Comparison of ENCODE assay signal across 8 cellular contexts in genomic region chr4:155353923-155354540, GRCh38. TPM values are rescaled to one million over a fixed set of nuclear protein-coding genes. Genes with fewer than 3 reads are reported as not detected.
DNase-seq lines count a peak whose midpoint lies in the region; ATAC-seq and TF ChIP-seq lines count a peak whose summit lies in the region.

No MANE protein-coding gene starts in this region.

- no peaks in the 10 kb centered on the region for H3K9me3 ChIP-seq in BE2C
- H3K9me3 ChIP-seq in cardiac muscle cell (ENCODE audit: low read depth), result no peaks in the 10 kb centered on the region

- peaks cover 5% of the 10 kb centered on the region; the same call in 1 of the 2 replicates for H3K36me3 ChIP-seq in BE2C
- peaks cover 16% of the 10 kb centered on the region for H3K36me3 ChIP-seq in cardiac muscle cell

- peak overlapping the region; percentile 81 for H3K27ac Mint-ChIP-seq in activated T-cell treated with anti-CD3 and anti-CD28 coated beads, Interleukin-2, amount 50 U/mL, for 72 hours
- H3K27ac Mint-ChIP-seq in activated T-helper 2 cell treated with anti-CD3 and anti-CD28 coated beads, Interferon-gamma antibody, Interleukin-2, Interleukin-4, amounts not matched to agents 10 μg/mL and 5 μg/mL and 100 μg/mL, durations not matched to agents 14 hours and 24 hours and 36 hours, result no peak overlapping the region

- DNase-seq in BE2C (peak; percentile 85), NCI-H510A (lab: John Stamatoyannopoulos, UW) (peak; percentile 1), cardiac muscle cell (ENCODE audit: low read depth in 1 of 2, low spot score in 1 of 2) (peak; percentile 81 to 82), renal cortical epithelial cell (ENCODE audit: low read depth) (peak; percentile 27)
- DNase-seq in activated T-cell treated with anti-CD3 and anti-CD28 coated beads, Interleukin-2, amount 50 U/mL, for 72 hours, result peak; percentile 40 to 51
- no peak for DNase-seq in activated T-helper 2 cell treated with anti-CD3 and anti-CD28 coated beads, Interferon-gamma antibody, Interleukin-2, Interleukin-4, amounts not matched to agents 10 μg/mL and 5 μg/mL and 100 μg/mL, durations not matched to agents 14 hours and 24 hours and 36 hours (ENCODE audit: low spot score)

- no peaks in the 10 kb centered on the region for H3K9me3 Mint-ChIP-seq in activated T-cell treated with anti-CD3 and anti-CD28 coated beads, Interleukin-2, amount 50 U/mL, for 72 hours
- no peaks in the 10 kb centered on the region for H3K9me3 Mint-ChIP-seq in activated T-helper 2 cell treated with anti-CD3 and anti-CD28 coated beads, Interferon-gamma antibody, Interleukin-2, Interleukin-4, amounts not matched to agents 10 μg/mL and 5 μg/mL and 100 μg/mL, durations not matched to agents 14 hours and 24 hours and 36 hours

- no peak overlapping the region for H3K4me3 Mint-ChIP-seq in activated T-cell treated with anti-CD3 and anti-CD28 coated beads, Interleukin-2, amount 50 U/mL, for 72 hours
- H3K4me3 Mint-ChIP-seq in activated T-helper 2 cell treated with anti-CD3 and anti-CD28 coated beads, Interferon-gamma antibody, Interleukin-2, Interleukin-4, amounts not matched to agents 10 μg/mL and 5 μg/mL and 100 μg/mL, durations not matched to agents 14 hours and 24 hours and 36 hours (ENCODE audit: low read depth), result no peak overlapping the region

- ATAC-seq in GM18858 (IDR thresholded peaks at IDR 0.05; ENCODE audit: unreplicated experiment) (peak; percentile 96), HG02973 (IDR thresholded peaks at IDR 0.05; ENCODE audit: unreplicated experiment) (peak; percentile 97)
- peak; percentile 55 to 63 for ATAC-seq in activated T-cell treated with anti-CD3 and anti-CD28 coated beads, Interleukin-2, amount 50 U/mL, for 72 hours (replicated peaks in 1 of 2)

- H3K27me3 ChIP-seq in BE2C, result no peaks in the 10 kb centered on the region
- H3K27me3 ChIP-seq in cardiac muscle cell, result no peaks in the 10 kb centered on the region

- H3K4me3 ChIP-seq in BE2C (ENCODE audit: low read depth, low read length) (no peak overlapping the region), cardiac muscle cell (no peak overlapping the region)

- H3K27me3 Mint-ChIP-seq in activated T-cell treated with anti-CD3 and anti-CD28 coated beads, Interleukin-2, amount 50 U/mL, for 72 hours (ENCODE audit: low read depth), result no peaks in the 10 kb centered on the region
- no peaks in the 10 kb centered on the region for H3K27me3 Mint-ChIP-seq in activated T-helper 2 cell treated with anti-CD3 and anti-CD28 coated beads, Interferon-gamma antibody, Interleukin-2, Interleukin-4, amounts not matched to agents 10 μg/mL and 5 μg/mL and 100 μg/mL, durations not matched to agents 14 hours and 24 hours and 36 hours (ENCODE audit: low read depth)

- peaks cover 4 to 5% of the 10 kb centered on the region in 2 donors for H3K36me3 Mint-ChIP-seq in activated T-cell treated with anti-CD3 and anti-CD28 coated beads, Interleukin-2, amount 50 U/mL, for 72 hours (ENCODE audit: insufficient read depth in 2 of 2)
- H3K36me3 Mint-ChIP-seq in activated T-helper 2 cell treated with anti-CD3 and anti-CD28 coated beads, Interferon-gamma antibody, Interleukin-2, Interleukin-4, amounts not matched to agents 10 μg/mL and 5 μg/mL and 100 μg/mL, durations not matched to agents 14 hours and 24 hours and 36 hours (ENCODE audit: low read depth), result no peaks in the 10 kb centered on the region

- TF ChIP-seq CTCF in BE2C (IDR thresholded peaks at IDR 0.05; ENCODE audit: low read depth, low read length), result peak; percentile 95
- peak; percentile 87 for TF ChIP-seq CTCF in cardiac muscle cell (IDR thresholded peaks at IDR 0.05; ENCODE audit: low read depth, low read length)

- no peak overlapping the region for H3K27ac ChIP-seq in cardiac muscle cell

- intact Hi-C loops in activated T-helper 2 cell treated with anti-CD3 and anti-CD28 coated beads, Interferon-gamma antibody, Interleukin-2, Interleukin-4, amounts not matched to agents 10 μg/mL and 5 μg/mL and 100 μg/mL, durations not matched to agents 14 hours and 24 hours and 36 hours (cut with micrococcal nuclease), result loop anchor here (5.0 kb wide), 1 partner anchor 547 kb away; no protein-coding TSS in a partner anchor

- no peaks in the 10 kb centered on the region for H3K4me1 Mint-ChIP-seq in activated T-cell treated with anti-CD3 and anti-CD28 coated beads, Interleukin-2, amount 50 U/mL, for 72 hours (ENCODE audit: low read depth)
- no peaks in the 10 kb centered on the region for H3K4me1 Mint-ChIP-seq in activated T-helper 2 cell treated with anti-CD3 and anti-CD28 coated beads, Interferon-gamma antibody, Interleukin-2, Interleukin-4, amounts not matched to agents 10 μg/mL and 5 μg/mL and 100 μg/mL, durations not matched to agents 14 hours and 24 hours and 36 hours (ENCODE audit: low read depth)

- H3K4me1 ChIP-seq in BE2C, result peaks cover 10% of the 10 kb centered on the region; the same call in 1 of the 2 replicates
- no peaks in the 10 kb centered on the region for H3K4me1 ChIP-seq in cardiac muscle cell (ENCODE audit: low read depth)

RNA-seq across cellular contexts. Expression of gene MAP9, which starts 22.7 kb away (rescaled TPM):
- 13.2 TPM for polyA plus RNA-seq in BE2C (2012; ENCODE audit: insufficient read depth, insufficient read length, low read depth)
- total RNA-seq in activated T-cell treated with anti-CD3 and anti-CD28 coated beads, Interleukin-2, amount 50 U/mL, for 72 hours, result 1 to 10 TPM; 8.0 to 9.9 TPM
- total RNA-seq in cardiac muscle cell (20.3 and 20.8 TPM in 2 replicates), renal cortical epithelial cell (10.6 and 44.4 TPM in 2 replicates)
- polyA plus RNA-seq in cardiac muscle cell, result 39.3 and 41.9 TPM in 2 replicates
- total RNA-seq in activated T-helper 2 cell treated with anti-CD3 and anti-CD28 coated beads, Interferon-gamma antibody, Interleukin-2, Interleukin-4, amounts not matched to agents 10 μg/mL and 5 μg/mL and 100 μg/mL, durations not matched to agents 14 hours and 24 hours and 36 hours, result 5.8 TPM in 2 replicates
